Comparison of ENCODE assay signal across 16 cellular contexts in genomic region chr7:100726998-100727761, GRCh38. TPM values are rescaled to one million over a fixed set of nuclear protein-coding genes. Genes with fewer than 3 reads are reported as not detected.
DNase-seq lines count a peak whose midpoint lies in the region; ATAC-seq lines count a peak whose summit lies in the region.
"Had no signal": no experiment of that assay in that cellular context is flagged by ENCODE, and none has a peak within 500 bp of the region (broad histone marks: within the 10 kb centered on the region; RNA-seq: fewer than 3 reads in every experiment).

No MANE protein-coding gene starts in this region.

- ATAC-seq in GM18858 (IDR thresholded peaks at IDR 0.05; ENCODE audit: unreplicated experiment), result no peak

- DNase-seq in AG08396 (ENCODE audit: low spot score) (peak; percentile 82), M059J (ENCODE audit: low read depth) (peak; percentile 24), fibroblast of gingiva (ENCODE audit: low read depth) (peak; percentile 89), non-pigmented ciliary epithelial cell (ENCODE audit: low read depth) (peak; percentile 70), NCI-H446 treated with DMSO at 0.1 percent for 48 hours (lab: John Stamatoyannopoulos, UW) (no peak), DMS79 (lab: John Stamatoyannopoulos, UW) (no peak), NCI-H2196 treated with DMSO at 0.1 percent for 48 hours (lab: John Stamatoyannopoulos, UW; ENCODE audit: unreplicated experiment) (no peak)
- DNase-seq: activated gamma-delta T cell, BE2C, Kasumi-1, mammary epithelial cell, NCI-H2029, SJCRH30 had no signal

RNA-seq across cellular contexts. Expression of gene ZAN, which starts 6.2 kb away (rescaled TPM):
- not detected in 2 replicates for total RNA-seq in M059J (2014; rRNA removed; shearing (Covaris generic))
- total RNA-seq: activated CD8-positive, alpha-beta memory T cell treated with anti-CD3 and anti-CD28 coated beads for 36 hours; cardiac septum; mammary epithelial cell; SJCRH30 had no signal

RNA-seq across cellular contexts. Expression of gene EPO, which starts 6.9 kb away (rescaled TPM):
- total RNA-seq in M059J (2014; rRNA removed; shearing (Covaris generic)), result not detected in 2 replicates
- total RNA-seq: cardiac septum, mammary epithelial cell, SJCRH30 had no signal

RNA-seq across cellular contexts. Expression of gene POP7, which starts 21.3 kb away (rescaled TPM):
- 55.9 and 69.5 TPM in 2 replicates for total RNA-seq in M059J (2014; rRNA removed; shearing (Covaris generic))

RNA-seq across cellular contexts. Expression of gene GIGYF1, which starts 33.1 kb away (rescaled TPM):
- total RNA-seq in M059J (2014; rRNA removed; shearing (Covaris generic)), result 4.0 and 12.2 TPM in 2 replicates

RNA-seq across cellular contexts. Expression of gene GNB2, which starts 53.6 kb away (rescaled TPM):
- 88.6 and 151 TPM in 2 replicates for total RNA-seq in M059J (2014; rRNA removed; shearing (Covaris generic))

Comparison
In these comparisons a context has a peak if more than half of its experiments do, and no peak if none do; other contexts are left out.
1. DNase-seq: peak in AG08396 (single experiment), M059J (single experiment), fibroblast of gingiva (single experiment) and non-pigmented ciliary epithelial cell (single experiment); none in NCI-H446 treated with DMSO at 0.1 percent for 48 hours (single experiment), DMS79 (single experiment) and NCI-H2196 treated with DMSO at 0.1 percent for 48 hours (single experiment).